ENCODE assay signal across 1 cellular context in genomic region chr18:79320216-79320615, GRCh38.
TF ChIP-seq lines count a peak whose summit lies in the region.

No MANE protein-coding gene starts in this region.

TF ChIP-seq in WTC11, 78 proteins besides CTCF, POLR2A, EP300 and RAD21 (continued from another document):
- TF ChIP-seq, protein P1, sequence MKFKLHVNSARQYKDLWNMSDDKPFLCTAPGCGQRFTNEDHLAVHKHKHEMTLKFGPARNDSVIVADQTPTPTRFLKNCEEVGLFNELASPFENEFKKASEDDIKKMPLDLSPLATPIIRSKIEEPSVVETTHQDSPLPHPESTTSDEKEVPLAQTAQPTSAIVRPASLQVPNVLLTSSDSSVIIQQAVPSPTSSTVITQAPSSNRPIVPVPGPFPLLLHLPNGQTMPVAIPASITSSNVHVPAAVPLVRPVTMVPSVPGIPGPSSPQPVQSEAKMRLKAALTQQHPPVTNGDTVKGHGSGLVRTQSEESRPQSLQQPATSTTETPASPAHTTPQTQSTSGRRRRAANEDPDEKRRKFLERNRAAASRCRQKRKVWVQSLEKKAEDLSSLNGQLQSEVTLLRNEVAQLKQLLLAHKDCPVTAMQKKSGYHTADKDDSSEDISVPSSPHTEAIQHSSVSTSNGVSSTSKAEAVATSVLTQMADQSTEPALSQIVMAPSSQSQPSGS (CRISPR knock-in tag; IDR thresholded peaks at IDR 0.05; ENCODE audit: borderline replicate concordance, low read depth) = no peak
- TF ChIP-seq TEAD4 (CRISPR knock-in tag; IDR thresholded peaks at IDR 0.05) (no peak), NFE2L1 (CRISPR knock-in tag; IDR thresholded peaks at IDR 0.05) (no peak), PRRX2 (CRISPR knock-in tag; IDR thresholded peaks at IDR 0.05) (no peak), ZNF416 (CRISPR knock-in tag; IDR thresholded peaks at IDR 0.05) (no peak)
- TF ChIP-seq, protein P2, sequence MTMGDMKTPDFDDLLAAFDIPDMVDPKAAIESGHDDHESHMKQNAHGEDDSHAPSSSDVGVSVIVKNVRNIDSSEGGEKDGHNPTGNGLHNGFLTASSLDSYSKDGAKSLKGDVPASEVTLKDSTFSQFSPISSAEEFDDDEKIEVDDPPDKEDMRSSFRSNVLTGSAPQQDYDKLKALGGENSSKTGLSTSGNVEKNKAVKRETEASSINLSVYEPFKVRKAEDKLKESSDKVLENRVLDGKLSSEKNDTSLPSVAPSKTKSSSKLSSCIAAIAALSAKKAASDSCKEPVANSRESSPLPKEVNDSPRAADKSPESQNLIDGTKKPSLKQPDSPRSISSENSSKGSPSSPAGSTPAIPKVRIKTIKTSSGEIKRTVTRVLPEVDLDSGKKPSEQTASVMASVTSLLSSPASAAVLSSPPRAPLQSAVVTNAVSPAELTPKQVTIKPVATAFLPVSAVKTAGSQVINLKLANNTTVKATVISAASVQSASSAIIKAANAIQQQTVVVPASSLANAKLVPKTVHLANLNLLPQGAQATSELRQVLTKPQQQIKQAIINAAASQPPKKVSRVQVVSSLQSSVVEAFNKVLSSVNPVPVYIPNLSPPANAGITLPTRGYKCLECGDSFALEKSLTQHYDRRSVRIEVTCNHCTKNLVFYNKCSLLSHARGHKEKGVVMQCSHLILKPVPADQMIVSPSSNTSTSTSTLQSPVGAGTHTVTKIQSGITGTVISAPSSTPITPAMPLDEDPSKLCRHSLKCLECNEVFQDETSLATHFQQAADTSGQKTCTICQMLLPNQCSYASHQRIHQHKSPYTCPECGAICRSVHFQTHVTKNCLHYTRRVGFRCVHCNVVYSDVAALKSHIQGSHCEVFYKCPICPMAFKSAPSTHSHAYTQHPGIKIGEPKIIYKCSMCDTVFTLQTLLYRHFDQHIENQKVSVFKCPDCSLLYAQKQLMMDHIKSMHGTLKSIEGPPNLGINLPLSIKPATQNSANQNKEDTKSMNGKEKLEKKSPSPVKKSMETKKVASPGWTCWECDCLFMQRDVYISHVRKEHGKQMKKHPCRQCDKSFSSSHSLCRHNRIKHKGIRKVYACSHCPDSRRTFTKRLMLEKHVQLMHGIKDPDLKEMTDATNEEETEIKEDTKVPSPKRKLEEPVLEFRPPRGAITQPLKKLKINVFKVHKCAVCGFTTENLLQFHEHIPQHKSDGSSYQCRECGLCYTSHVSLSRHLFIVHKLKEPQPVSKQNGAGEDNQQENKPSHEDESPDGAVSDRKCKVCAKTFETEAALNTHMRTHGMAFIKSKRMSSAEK (CRISPR knock-in tag; IDR thresholded peaks at IDR 0.05; ENCODE audit: borderline replicate concordance) = no peak
